In the genomic region with DNA sequence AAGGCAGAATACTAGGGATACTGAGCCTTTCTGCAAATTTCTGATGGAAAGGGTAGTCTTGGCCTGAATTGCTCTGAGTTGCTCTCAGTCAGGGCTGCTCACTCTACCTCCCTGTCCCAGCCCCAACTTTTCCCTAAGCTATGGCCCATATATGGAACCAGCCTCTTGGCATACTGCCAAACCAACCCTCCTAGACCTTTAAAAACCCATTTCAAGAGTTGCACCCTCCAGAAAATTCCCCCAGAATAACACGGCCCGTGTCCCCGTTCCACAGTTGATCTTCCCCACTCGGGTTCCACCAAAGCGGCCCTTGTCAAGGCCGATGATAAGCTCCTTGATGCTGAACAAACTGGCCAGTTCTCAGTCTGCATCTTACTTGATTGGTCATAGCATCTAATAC, we compare ENCODE assay signal across 22 cellular contexts. TPM values are rescaled to one million over a fixed set of nuclear protein-coding genes. Genes with fewer than 3 reads are reported as not detected.
"Had no signal": no experiment of that assay in that cellular context is flagged by ENCODE, and none has a peak within 500 bp of the region (broad histone marks: within the 10 kb centered on the region; RNA-seq: fewer than 3 reads in every experiment).

No MANE protein-coding gene starts in this region.

- H3K27ac Mint-ChIP-seq: type B pancreatic cell had no signal

- H3K36me3 ChIP-seq: heart left ventricle, suprapubic skin, thyroid gland, uterus had no signal

- DNase-seq: dorsolateral prefrontal cortex; effector CD8-positive, alpha-beta T cell; foreskin melanocyte; hippocampal formation; mammary epithelial cell; naive thymus-derived CD4-positive, alpha-beta T cell; nephron progenitor cell; posterior cingulate gyrus; small intestine; stimulated activated CD4-positive, alpha-beta T cell treated with anti-CD3 and anti-CD28 coated beads, Interleukin-2, amount 100 ng/mL, for 48 hours; stimulated activated naive CD8-positive, alpha-beta T cell treated with anti-CD3 and anti-CD28 coated beads, Interleukin-15, Interleukin-2, amounts not matched to agents 100 U/mL and 50 U/mL, for 24 hours; thyroid gland; uterus had no signal

- H3K36me3 Mint-ChIP-seq: type B pancreatic cell had no signal

- H3K9me3 Mint-ChIP-seq: nephron progenitor cell, type B pancreatic cell had no signal

- H3K4me3 Mint-ChIP-seq: nephron progenitor cell, type B pancreatic cell had no signal

- H3K27me3 ChIP-seq: dorsolateral prefrontal cortex, suprapubic skin, thyroid gland, uterus had no signal

- H3K9me3 ChIP-seq: heart left ventricle, suprapubic skin, thyroid gland, uterus had no signal

- ATAC-seq: heart left ventricle; stimulated activated naive CD8-positive, alpha-beta T cell treated with anti-CD3 and anti-CD28 coated beads, Interleukin-15, Interleukin-2, amounts not matched to agents 100 U/mL and 50 U/mL, for 24 hours had no signal

- H3K4me3 ChIP-seq: coronary artery, dorsolateral prefrontal cortex, heart left ventricle, suprapubic skin, thyroid gland, uterus had no signal

- H3K4me1 ChIP-seq: suprapubic skin, thyroid gland, uterus had no signal

- H3K27ac ChIP-seq: coronary artery, heart left ventricle, suprapubic skin, thyroid gland, uterus had no signal

RNA-seq across cellular contexts. Expression of a gene that starts 25.4 kb away (rescaled TPM):
- total RNA-seq: kidney epithelial cell; mammary epithelial cell; mesenteric fat pad; naive thymus-derived CD4-positive, alpha-beta T cell; pulmonary artery endothelial cell had no signal
- polyA plus RNA-seq: esophagus; liver; mammary epithelial cell; naive thymus-derived CD4-positive, alpha-beta T cell had no signal
